In genomic region chr10:108911814-108912541, GRCh38 we compare ENCODE assay signal across 8 cellular contexts.
DNase-seq lines count a peak whose midpoint lies in the region; ATAC-seq and TF ChIP-seq lines count a peak whose summit lies in the region.

No MANE protein-coding gene starts in this region.

- no peaks in the 10 kb centered on the region for H3K9me3 ChIP-seq in ES-I3 (ENCODE audit: control insufficient read depth, insufficient read depth, low read length)
- no peaks in the 10 kb centered on the region for H3K9me3 ChIP-seq in neuronal stem cell (replicated peaks in 1 of 2; ENCODE audit: control insufficient read depth in 2 of 2, insufficient read depth in 1 of 2, low read depth in 1 of 2, low read length in 2 of 2)

- H4K8ac ChIP-seq in neuronal stem cell (ENCODE audit: low read depth, low read length) = peak overlapping the region; percentile 17

- H3K14ac ChIP-seq in neuronal stem cell (ENCODE audit: low read length) = peak overlapping the region; percentile 71

- H3K9ac ChIP-seq in ES-I3 (ENCODE audit: low read depth, low read length) (peak overlapping the region; percentile 56), neuronal stem cell (ENCODE audit: low read depth, low read length, poor library complexity) (peak overlapping the region; percentile 70)

- no peak overlapping the region for H2AK5ac ChIP-seq in neuronal stem cell (ENCODE audit: low read depth, low read length)

- peak overlapping the region; percentile 98 for H2BK15ac ChIP-seq in neuronal stem cell (ENCODE audit: low read length)

- peaks cover 4% of the 10 kb centered on the region for H3K9me3 Mint-ChIP-seq in activated CD4-positive, alpha-beta memory T cell treated with anti-CD3 and anti-CD28 coated beads for 36 hours

- peak overlapping the region; percentile 99 for H3K4me2 ChIP-seq in neuronal stem cell (ENCODE audit: insufficient read depth, low read length, poor library complexity, severe bottlenecking)

- H3K27ac Mint-ChIP-seq in activated CD4-positive, alpha-beta memory T cell treated with anti-CD3 and anti-CD28 coated beads for 36 hours = no peak overlapping the region

- no peak overlapping the region for H3K4me3 Mint-ChIP-seq in activated CD4-positive, alpha-beta memory T cell treated with anti-CD3 and anti-CD28 coated beads for 36 hours

- peak; percentile 74 for TF ChIP-seq CTCF in foreskin fibroblast (IDR thresholded peaks at IDR 0.05; ENCODE audit: low read depth, low read length)

- no CpG with 5 or more reads among the region's 47 CpGs for WGBS in neuronal stem cell (ENCODE audit: extremely low coverage in 2 of 2, insufficient read length in 2 of 2, insufficient replicate concordance in 1 of 2), 2 donors

- H3K27ac ChIP-seq in neuronal stem cell (replicated peaks; ENCODE audit: low read length) = peak overlapping the region; percentile 25

- peak overlapping the region; percentile 55 for H3K23ac ChIP-seq in neuronal stem cell (ENCODE audit: low read depth, low read length, poor library complexity)

- H3K4me1 ChIP-seq in ES-I3 (ENCODE audit: insufficient read depth, low read length) = no peaks in the 10 kb centered on the region
- peaks cover 0 to 3% of the 10 kb centered on the region in 2 donors for H3K4me1 ChIP-seq in neuronal stem cell (ENCODE audit: control insufficient read depth in 2 of 2, insufficient read depth in 1 of 2, low read depth in 1 of 2, low read length in 2 of 2)

- H3K36me3 ChIP-seq in ES-I3 (ENCODE audit: insufficient read depth, low read length) (no peaks in the 10 kb centered on the region), neuronal stem cell (replicated peaks in 1 of 2; ENCODE audit: control insufficient read depth in 2 of 2, insufficient read depth in 2 of 2, low read length in 2 of 2) (no peaks in the 10 kb centered on the region)

- peak overlapping the region; percentile 75 for H2BK12ac ChIP-seq in neuronal stem cell (ENCODE audit: low read length)

- intact Hi-C loops in activated CD4-positive, alpha-beta memory T cell treated with anti-CD3 and anti-CD28 coated beads for 36 hours (cut with micrococcal nuclease) = no loop called here

- H4K91ac ChIP-seq in neuronal stem cell (ENCODE audit: low read depth, low read length, poor library complexity) = no peak overlapping the region

- H3K4ac ChIP-seq in neuronal stem cell (ENCODE audit: low read length) = peak overlapping the region; percentile 23

- no peaks in the 10 kb centered on the region for H3K79me1 ChIP-seq in neuronal stem cell (ENCODE audit: low read depth, low read length)

- H3K4me1 Mint-ChIP-seq in activated CD4-positive, alpha-beta memory T cell treated with anti-CD3 and anti-CD28 coated beads for 36 hours (ENCODE audit: low read depth) = no peaks in the 10 kb centered on the region

- peak overlapping the region; percentile 93 for H2AFZ ChIP-seq in neuronal stem cell (ENCODE audit: low read length)

- peak overlapping the region; percentile 31 for H2BK120ac ChIP-seq in neuronal stem cell (ENCODE audit: low read depth, low read length)

- ATAC-seq in GM19035 (IDR thresholded peaks at IDR 0.05; ENCODE audit: unreplicated experiment) = no peak

- peaks cover 1% of the 10 kb centered on the region for H3K27me3 Mint-ChIP-seq in activated CD4-positive, alpha-beta memory T cell treated with anti-CD3 and anti-CD28 coated beads for 36 hours

- DNase-seq in HCEC 1CT = peak; percentile 81
- DNase-seq in RPMI7951 (ENCODE audit: low read depth) = peak; percentile 48
- DNase-seq in foreskin fibroblast = peak; percentile 19 to 40
- DNase-seq in neuronal stem cell (ENCODE audit: low spot score) = peak; percentile 85
- no peak for DNase-seq in activated CD4-positive, alpha-beta memory T cell treated with anti-CD3 and anti-CD28 coated beads for 36 hours
- DNase-seq in NCI-H345 treated with DMSO at 0.1 percent for 48 hours (lab: John Stamatoyannopoulos, UW; ENCODE audit: unreplicated experiment) = no peak

- peak overlapping the region; percentile 98 for H2BK5ac ChIP-seq in neuronal stem cell (ENCODE audit: low read length)

- peak overlapping the region; percentile 95 for H3K18ac ChIP-seq in neuronal stem cell (ENCODE audit: low read length)

- peaks cover 0 to 14% (median 0%) of the 10 kb centered on the region in 3 experiments for H3K27me3 ChIP-seq in neuronal stem cell (ENCODE audit: control insufficient read depth in 3 of 3, insufficient read depth in 3 of 3, low read depth in 1 of 3, low read length in 3 of 3)

- H3K36me3 Mint-ChIP-seq in activated CD4-positive, alpha-beta memory T cell treated with anti-CD3 and anti-CD28 coated beads for 36 hours = no peaks in the 10 kb centered on the region

- CTCF ChIA-PET in activated CD4-positive, alpha-beta memory T cell treated with anti-CD3 and anti-CD28 coated beads for 36 hours (lab: Charles Lee) = no interaction called here

- POLR2A ChIA-PET in activated CD4-positive, alpha-beta memory T cell treated with anti-CD3 and anti-CD28 coated beads for 36 hours (lab: Charles Lee) = no interaction called here

- H3K4me3 ChIP-seq in foreskin fibroblast (ENCODE audit: low read depth in 1 of 2, low read length in 2 of 2) (peak overlapping the region; percentile 52 to 60), neuronal stem cell (ENCODE audit: low read length in 2 of 2) (peak overlapping the region; percentile 27 to 84)

Comparison
In these comparisons a context has a peak if more than half of its experiments do, and no peak if none do; other contexts are left out.
1. DNase-seq: peak in HCEC 1CT (single experiment), RPMI7951 (single experiment), foreskin fibroblast (2 of 2) and neuronal stem cell (single experiment); none in activated CD4-positive, alpha-beta memory T cell treated with anti-CD3 and anti-CD28 coated beads for 36 hours (single experiment) and NCI-H345 treated with DMSO at 0.1 percent for 48 hours (single experiment).